ENCODE assay signal across 16 cellular contexts in genomic region chr3:53227993-53228885, GRCh38.
"Had no signal": no experiment of that assay in that cellular context is flagged by ENCODE, and none has a peak within 500 bp of the region (broad histone marks: within the 10 kb centered on the region; RNA-seq: fewer than 3 reads in every experiment).

No MANE protein-coding gene starts in this region.

- H3K27me3 Mint-ChIP-seq: brain; memory B cell; natural killer cell treated with Interleukin-12 subunit alpha and Interleukin-12 subunit beta and Interleukin-15 and Interleukin-18, amount 100 ng/mL, for 72 hours; stimulated activated naive CD8-positive, alpha-beta T cell treated with anti-CD3 and anti-CD28 coated beads, Interleukin-15, amount 100 ng/mL, for 72 hours had no signal

- H3K27ac ChIP-seq: testis had no signal

- H3K27ac Mint-ChIP-seq: endodermal cell; memory B cell; natural killer cell treated with Interleukin-12 subunit alpha and Interleukin-12 subunit beta and Interleukin-15 and Interleukin-18, amount 100 ng/mL, for 72 hours; T-helper 1 cell treated with Interleukin-12 subunit alpha and Interleukin-12 subunit beta and Interleukin-4 antibody, amounts not matched to agents 30 μg/mL and 1 μg/mL, for 36 hours; WTC11 had no signal

- DNase-seq: activated CD4-positive, alpha-beta T cell treated with anti-CD3 and anti-CD28 coated beads for 48 hours; amniotic stem cell; dermis blood vessel endothelial cell; endodermal cell; erythroblast; hippocampal formation; stimulated activated CD4-positive, alpha-beta T cell treated with anti-CD3 and anti-CD28 coated beads, Interleukin-4, amount 100 ng/mL, for 24 hours; stimulated activated naive CD8-positive, alpha-beta T cell treated with anti-CD3 and anti-CD28 coated beads, Interleukin-15, amount 100 ng/mL, for 72 hours; testis had no signal

- H3K36me3 Mint-ChIP-seq: activated naive CD4-positive, alpha-beta T cell treated with anti-CD3 and anti-CD28 coated beads, Interleukin-2, amount 50 U/mL, for 72 hours had no signal

- H3K4me3 Mint-ChIP-seq: brain; endodermal cell; memory B cell; natural killer cell treated with Interleukin-12 subunit alpha and Interleukin-12 subunit beta and Interleukin-15 and Interleukin-18, amount 100 ng/mL, for 72 hours; stimulated activated naive CD8-positive, alpha-beta T cell treated with anti-CD3 and anti-CD28 coated beads, Interleukin-15, amount 100 ng/mL, for 72 hours; T-helper 1 cell treated with Interleukin-12 subunit alpha and Interleukin-12 subunit beta and Interleukin-4 antibody, amounts not matched to agents 30 μg/mL and 1 μg/mL, for 36 hours; WTC11 had no signal

- H3K27me3 ChIP-seq: testis had no signal

- H3K9me3 ChIP-seq: testis had no signal

- H3K4me1 Mint-ChIP-seq: brain; endodermal cell; memory B cell; stimulated activated naive CD8-positive, alpha-beta T cell treated with anti-CD3 and anti-CD28 coated beads, Interleukin-15, amount 100 ng/mL, for 72 hours; WTC11 had no signal

- H3K4me3 ChIP-seq: testis had no signal

- ATAC-seq: activated naive CD4-positive, alpha-beta T cell treated with anti-CD3 and anti-CD28 coated beads, Interleukin-2, amount 50 U/mL, for 72 hours; left colon; natural killer cell treated with Interleukin-12 subunit alpha and Interleukin-12 subunit beta and Interleukin-15 and Interleukin-18, amount 100 ng/mL, for 72 hours; stimulated activated naive CD8-positive, alpha-beta T cell treated with anti-CD3 and anti-CD28 coated beads, Interleukin-15, amount 100 ng/mL, for 72 hours; WTC11 had no signal

- H3K4me1 ChIP-seq: testis had no signal

- H3K9me3 Mint-ChIP-seq: activated naive CD4-positive, alpha-beta T cell treated with anti-CD3 and anti-CD28 coated beads, Interleukin-2, amount 50 U/mL, for 72 hours; brain; endodermal cell; memory B cell; natural killer cell treated with Interleukin-12 subunit alpha and Interleukin-12 subunit beta and Interleukin-15 and Interleukin-18, amount 100 ng/mL, for 72 hours; stimulated activated naive CD8-positive, alpha-beta T cell treated with anti-CD3 and anti-CD28 coated beads, Interleukin-15, amount 100 ng/mL, for 72 hours; T-helper 1 cell treated with Interleukin-12 subunit alpha and Interleukin-12 subunit beta and Interleukin-4 antibody, amounts not matched to agents 30 μg/mL and 1 μg/mL, for 36 hours; WTC11 had no signal
